Comparison of ENCODE assay signal across 1 cellular context in genomic region chr6:10347561-10348327, GRCh38.
TF ChIP-seq lines count a peak whose summit lies in the region.

No MANE protein-coding gene starts in this region.

TF ChIP-seq in K562, 482 proteins besides CTCF, POLR2A, EP300 and RAD21 (continued from another document):
- TF ChIP-seq, protein P1, sequence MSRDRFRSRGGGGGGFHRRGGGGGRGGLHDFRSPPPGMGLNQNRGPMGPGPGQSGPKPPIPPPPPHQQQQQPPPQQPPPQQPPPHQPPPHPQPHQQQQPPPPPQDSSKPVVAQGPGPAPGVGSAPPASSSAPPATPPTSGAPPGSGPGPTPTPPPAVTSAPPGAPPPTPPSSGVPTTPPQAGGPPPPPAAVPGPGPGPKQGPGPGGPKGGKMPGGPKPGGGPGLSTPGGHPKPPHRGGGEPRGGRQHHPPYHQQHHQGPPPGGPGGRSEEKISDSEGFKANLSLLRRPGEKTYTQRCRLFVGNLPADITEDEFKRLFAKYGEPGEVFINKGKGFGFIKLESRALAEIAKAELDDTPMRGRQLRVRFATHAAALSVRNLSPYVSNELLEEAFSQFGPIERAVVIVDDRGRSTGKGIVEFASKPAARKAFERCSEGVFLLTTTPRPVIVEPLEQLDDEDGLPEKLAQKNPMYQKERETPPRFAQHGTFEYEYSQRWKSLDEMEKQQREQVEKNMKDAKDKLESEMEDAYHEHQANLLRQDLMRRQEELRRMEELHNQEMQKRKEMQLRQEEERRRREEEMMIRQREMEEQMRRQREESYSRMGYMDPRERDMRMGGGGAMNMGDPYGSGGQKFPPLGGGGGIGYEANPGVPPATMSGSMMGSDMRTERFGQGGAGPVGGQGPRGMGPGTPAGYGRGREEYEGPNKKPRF (IDR thresholded peaks at IDR 0.05; ENCODE audit: low read depth, low read length), result no peak
- TF ChIP-seq STAT5B (CRISPR knock-in tag; IDR thresholded peaks at IDR 0.05) (no peak), MEIS2 (IDR thresholded peaks at IDR 0.05; ENCODE audit: partially characterized antibody) (peak; percentile 52), CTBP1 (IDR thresholded peaks at IDR 0.05; ENCODE audit: borderline replicate concordance) (peak; percentile 99), SRSF3 (IDR thresholded peaks at IDR 0.05; ENCODE audit: insufficient read depth, low read length) (no peak), SMARCA4 (IDR thresholded peaks at IDR 0.05) (peak; percentile 99), EP400 (IDR thresholded peaks at IDR 0.05) (peak; percentile 81), SP1 (CRISPR knock-in tag; IDR thresholded peaks at IDR 0.05) (no peak), NBN (IDR thresholded peaks at IDR 0.05; ENCODE audit: low read depth) (peak; percentile 86), ZNF395 (CRISPR knock-in tag; IDR thresholded peaks at IDR 0.05) (0 out of 2 replicates have a peak, but pooled peaks have one; percentile 32), MYC (IDR thresholded peaks at IDR 0.05; ENCODE audit: low read depth, low read length) (peak; percentile 97), MYC (CRISPR knock-in tag; IDR thresholded peaks at IDR 0.05; ENCODE audit: borderline replicate concordance, low read depth) (no peak), MEF2D (tag; conservative IDR thresholded peaks at IDR 0.05; ENCODE audit: low read depth) (0 out of 2 replicates have a peak, but pooled peaks have one; percentile 25), ZNF347 (CRISPR knock-in tag; IDR thresholded peaks at IDR 0.05; ENCODE audit: low read depth) (no peak), BRF1 (IDR thresholded peaks at IDR 0.05; ENCODE audit: borderline replicate concordance, extremely low read depth, insufficient read length) (no peak), TGIF2 (CRISPR knock-in tag; IDR thresholded peaks at IDR 0.05) (no peak), NONO (IDR thresholded peaks at IDR 0.05; ENCODE audit: low read depth in 2 of 2, low read length in 1 of 2) (no peak), PRDM10 (IDR thresholded peaks at IDR 0.05; ENCODE audit: partially characterized antibody) (no peak), ZNF12 (CRISPR knock-in tag; IDR thresholded peaks at IDR 0.05) (no peak), SMC3 (conservative IDR thresholded peaks at IDR 0.05; ENCODE audit: insufficient read depth, low read depth, low read length) (no peak), SRSF7 (optimal IDR thresholded peaks at IDR 0.05; ENCODE audit: low read depth, low read length) (no peak), SNIP1 (IDR thresholded peaks at IDR 0.05; ENCODE audit: low read depth) (no peak), HLTF (IDR thresholded peaks at IDR 0.05) (no peak), ZNF766 (CRISPR knock-in tag; conservative IDR thresholded peaks at IDR 0.05) (peak; percentile 80; the same call in 1 of the 2 replicates), BDP1 (IDR thresholded peaks at IDR 0.05; ENCODE audit: insufficient read depth, insufficient read length) (no peak), MAFK (IDR thresholded peaks at IDR 0.05; ENCODE audit: low read length) (peak; percentile 84), TAF9B (IDR thresholded peaks at IDR 0.05; ENCODE audit: partially characterized antibody) (peak; percentile 79), TRIM24 (IDR thresholded peaks at IDR 0.05) (peak; percentile 86 to 91), ZEB2 (IDR thresholded peaks at IDR 0.05) (peak; percentile 99), RFX5 (IDR thresholded peaks at IDR 0.05; ENCODE audit: low read depth, low read length) (no peak), CHD1 (IDR thresholded peaks at IDR 0.05; ENCODE audit: low read length) (no peak), NR2F6 (CRISPR knock-in tag; IDR thresholded peaks at IDR 0.05) (no peak), HSF4 (CRISPR knock-in tag; IDR thresholded peaks at IDR 0.05; ENCODE audit: borderline replicate concordance) (no peak), STAT5A (IDR thresholded peaks at IDR 0.05; ENCODE audit: borderline replicate concordance, low read length) (peak; percentile 10; the same call in 1 of the 2 replicates), PRPF4 (IDR thresholded peaks at IDR 0.05; ENCODE audit: insufficient read depth, low read depth, low read length, poor library complexity, severe bottlenecking) (no peak), DDX20 (tag; IDR thresholded peaks at IDR 0.05; ENCODE audit: low read depth) (no peak)
- TF ChIP-seq, protein P2, sequence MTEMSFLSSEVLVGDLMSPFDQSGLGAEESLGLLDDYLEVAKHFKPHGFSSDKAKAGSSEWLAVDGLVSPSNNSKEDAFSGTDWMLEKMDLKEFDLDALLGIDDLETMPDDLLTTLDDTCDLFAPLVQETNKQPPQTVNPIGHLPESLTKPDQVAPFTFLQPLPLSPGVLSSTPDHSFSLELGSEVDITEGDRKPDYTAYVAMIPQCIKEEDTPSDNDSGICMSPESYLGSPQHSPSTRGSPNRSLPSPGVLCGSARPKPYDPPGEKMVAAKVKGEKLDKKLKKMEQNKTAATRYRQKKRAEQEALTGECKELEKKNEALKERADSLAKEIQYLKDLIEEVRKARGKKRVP (CRISPR knock-in tag; IDR thresholded peaks at IDR 0.05), result no peak
- TF ChIP-seq, protein P3, sequence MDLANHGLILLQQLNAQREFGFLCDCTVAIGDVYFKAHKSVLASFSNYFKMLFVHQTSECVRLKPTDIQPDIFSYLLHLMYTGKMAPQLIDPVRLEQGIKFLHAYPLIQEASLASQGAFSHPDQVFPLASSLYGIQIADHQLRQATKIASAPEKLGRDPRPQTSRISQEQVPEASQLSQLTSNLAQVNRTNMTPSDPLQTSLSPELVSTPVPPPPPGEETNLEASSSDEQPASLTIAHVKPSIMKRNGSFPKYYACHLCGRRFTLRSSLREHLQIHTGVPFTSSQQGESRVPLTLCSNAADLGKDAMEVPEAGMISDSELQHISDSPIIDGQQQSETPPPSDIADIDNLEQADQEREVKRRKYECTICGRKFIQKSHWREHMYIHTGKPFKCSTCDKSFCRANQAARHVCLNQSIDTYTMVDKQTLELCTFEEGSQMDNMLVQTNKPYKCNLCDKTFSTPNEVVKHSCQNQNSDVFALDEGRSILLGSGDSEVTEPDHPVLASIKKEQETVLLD (IDR thresholded peaks at IDR 0.05), result no peak; the same call in 1 of the 2 replicates
- TF ChIP-seq, protein P4, sequence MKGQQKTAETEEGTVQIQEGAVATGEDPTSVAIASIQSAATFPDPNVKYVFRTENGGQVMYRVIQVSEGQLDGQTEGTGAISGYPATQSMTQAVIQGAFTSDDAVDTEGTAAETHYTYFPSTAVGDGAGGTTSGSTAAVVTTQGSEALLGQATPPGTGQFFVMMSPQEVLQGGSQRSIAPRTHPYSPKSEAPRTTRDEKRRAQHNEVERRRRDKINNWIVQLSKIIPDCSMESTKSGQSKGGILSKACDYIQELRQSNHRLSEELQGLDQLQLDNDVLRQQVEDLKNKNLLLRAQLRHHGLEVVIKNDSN (CRISPR knock-in tag; IDR thresholded peaks at IDR 0.05), result peak; percentile 32; the same call in 1 of the 2 replicates
